8 cellular contexts compared by ENCODE assay signal in the genomic region with DNA sequence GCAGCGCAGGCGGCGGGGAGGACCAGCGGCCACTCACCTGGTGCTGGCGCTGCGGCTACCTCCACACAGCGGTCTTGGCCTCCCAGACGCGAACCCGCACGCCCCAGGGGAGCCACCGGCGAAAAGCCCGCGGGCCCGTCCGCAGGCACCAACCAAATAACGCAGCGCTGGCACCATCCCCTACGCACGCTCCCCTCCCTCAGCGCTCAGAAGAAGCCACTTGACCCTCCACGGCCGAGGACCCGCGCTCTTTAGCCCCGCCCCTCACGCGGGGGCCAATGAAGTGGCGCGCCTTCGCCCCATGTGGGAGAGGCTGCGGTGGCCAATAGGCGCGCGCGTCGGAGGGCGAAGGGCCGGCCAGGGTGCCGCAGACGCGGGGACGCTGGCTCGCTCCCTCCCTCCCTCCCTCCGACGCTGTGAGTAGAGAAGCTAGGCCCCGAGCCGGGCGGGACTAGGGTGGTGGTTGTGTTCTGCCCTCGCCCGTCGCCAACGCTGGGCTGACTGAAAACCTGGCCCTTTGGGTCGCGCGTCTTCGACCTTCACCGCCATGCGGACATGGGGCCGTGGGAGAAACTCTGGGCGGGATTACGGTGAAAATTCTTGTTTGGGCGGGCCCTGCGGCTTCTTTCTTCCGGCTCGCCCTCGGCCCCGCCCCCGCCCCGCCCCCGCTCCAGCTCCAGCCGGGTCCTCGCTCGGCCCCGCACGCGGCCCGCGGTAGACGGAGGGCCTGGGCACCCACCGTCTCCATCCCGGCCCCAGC. TPM values are rescaled to one million over a fixed set of nuclear protein-coding genes. Genes with fewer than 3 reads are reported as not detected.
DNase-seq lines count a peak whose midpoint lies in the region; ATAC-seq and TF ChIP-seq lines count a peak whose summit lies in the region.

A gene with protein sequence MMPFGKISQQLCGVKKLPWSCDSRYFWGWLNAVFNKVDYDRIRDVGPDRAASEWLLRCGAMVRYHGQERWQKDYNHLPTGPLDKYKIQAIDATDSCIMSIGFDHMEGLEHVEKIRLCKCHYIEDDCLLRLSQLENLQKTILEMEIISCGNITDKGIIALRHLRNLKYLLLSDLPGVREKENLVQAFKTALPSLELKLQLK (plus strand): TSS at position 351 of the 760 bp plus-strand sequence. CDS start 9,164 bp downstream, outside the sequence.
A gene (minus strand): TSS at position 256 of the 760 bp plus-strand sequence. CDS start 79 bp downstream, at position 177.

- H3K9me3 Mint-ChIP-seq in CD14-positive monocyte: peaks cover 0 to 6% (median 2%) of the 10 kb centered on the region in 7 donors

- DNase-seq in CD14-positive monocyte (ENCODE audit: low spot score) (peak; percentile 82), NCI-H748 (lab: John Stamatoyannopoulos, UW; ENCODE audit: unreplicated experiment) (peak; percentile 97), dermis blood vessel endothelial cell (peak; percentile 95), lower leg skin (ENCODE audit: low spot score in 2 of 2) (peak; percentile 89 to 98)
- DNase-seq in activated CD4-positive, alpha-beta T cell treated with anti-CD3 and anti-CD28 coated beads, Interleukin-2, amount 50 U/mL, for 4 hours: peak; percentile 78
- DNase-seq in stimulated activated CD4-positive, alpha-beta T cell treated with anti-CD3 and anti-CD28 coated beads, Interleukin-4, amount 100 ng/mL, for 48 hours (ENCODE audit: low read depth in 2 of 2): peak; percentile 81 to 89

- ATAC-seq in GM19395 (IDR thresholded peaks at IDR 0.05; ENCODE audit: unreplicated experiment) (peak; percentile 91), HG03558 (IDR thresholded peaks at IDR 0.05; ENCODE audit: extremely low read depth, unreplicated experiment) (peak; percentile 67)

- H3K36me3 Mint-ChIP-seq in CD14-positive monocyte: peaks cover 13 to 15% of the 10 kb centered on the region in 2 donors

- intact Hi-C loops in CD14-positive monocyte (cut with micrococcal nuclease): loop anchor here in 1 of 2 donors (5.0 to 10.0 kb wide), 2 partner anchors 77 to 220 kb away; a partner anchor contains a TSS
- intact Hi-C loops in lower leg skin (cut with DNase I; ENCODE audit: low total_unique reads): no loop called here

- peak within 1 kb of the TSS; percentile 88 to 98 (median 96) for H3K27ac Mint-ChIP-seq in CD14-positive monocyte

- H3K4me3 Mint-ChIP-seq in CD14-positive monocyte: peak within 1 kb of the TSS; percentile 89 to 96

- peak within 1 kb of the TSS; percentile 59 for H3K4me3 ChIP-seq in lower leg skin (ENCODE audit: low read depth, poor library complexity, severe bottlenecking)

- TF ChIP-seq CTCF in CD14-positive monocyte (IDR thresholded peaks at IDR 0.05) (no peak), lower leg skin (IDR thresholded peaks at IDR 0.05) (no peak)

- TF ChIP-seq POLR2A in lower leg skin (IDR thresholded peaks at IDR 0.05): peak in 1 of 2 donors; percentile 24

- peaks cover 21% of the 10 kb centered on the region for H3K4me1 Mint-ChIP-seq in CD14-positive monocyte

- 0% methylated on average over 49 to 53 of the region's 83 CpGs for WGBS in lower leg skin, 2 donors

- peaks cover 0 to 3% (median 0%) of the 10 kb centered on the region in 3 donors for H3K27me3 Mint-ChIP-seq in CD14-positive monocyte (ENCODE audit: low read depth in 3 of 3)

RNA-seq across cellular contexts. Expression of the first gene that starts in this region (rescaled TPM):
- polyA plus RNA-seq in CD14-positive monocyte: 10 to 100 TPM; 13.4 to 17.3 TPM
- 7.7 and 7.8 TPM in 2 replicates for total RNA-seq in dermis blood vessel endothelial cell
- 10 to 100 TPM in 3 of 4 donors, 1 to 10 TPM in 1; 8.9 to 24.6 (median 15.3) TPM for total RNA-seq in lower leg skin

RNA-seq across cellular contexts. Expression of the second gene that starts in this region (rescaled TPM):
- polyA plus RNA-seq in CD14-positive monocyte: under 1 TPM; 0.11 to 0.86 TPM
- total RNA-seq in dermis blood vessel endothelial cell (4.4 and 10.7 TPM in 2 replicates), lower leg skin (10 to 100 TPM in 3 of 4 donors, 1 to 10 TPM in 1; 8.9 to 18.2 (median 11.6) TPM)

Comparison
In these comparisons a context has a peak if more than half of its experiments do, and no peak if none do; other contexts are left out.
1. Peak in every context shown above with its lines: DNase-seq, ATAC-seq and H3K4me3 ChIP-seq.